1 cellular context compared by ENCODE assay signal in the genomic region with DNA sequence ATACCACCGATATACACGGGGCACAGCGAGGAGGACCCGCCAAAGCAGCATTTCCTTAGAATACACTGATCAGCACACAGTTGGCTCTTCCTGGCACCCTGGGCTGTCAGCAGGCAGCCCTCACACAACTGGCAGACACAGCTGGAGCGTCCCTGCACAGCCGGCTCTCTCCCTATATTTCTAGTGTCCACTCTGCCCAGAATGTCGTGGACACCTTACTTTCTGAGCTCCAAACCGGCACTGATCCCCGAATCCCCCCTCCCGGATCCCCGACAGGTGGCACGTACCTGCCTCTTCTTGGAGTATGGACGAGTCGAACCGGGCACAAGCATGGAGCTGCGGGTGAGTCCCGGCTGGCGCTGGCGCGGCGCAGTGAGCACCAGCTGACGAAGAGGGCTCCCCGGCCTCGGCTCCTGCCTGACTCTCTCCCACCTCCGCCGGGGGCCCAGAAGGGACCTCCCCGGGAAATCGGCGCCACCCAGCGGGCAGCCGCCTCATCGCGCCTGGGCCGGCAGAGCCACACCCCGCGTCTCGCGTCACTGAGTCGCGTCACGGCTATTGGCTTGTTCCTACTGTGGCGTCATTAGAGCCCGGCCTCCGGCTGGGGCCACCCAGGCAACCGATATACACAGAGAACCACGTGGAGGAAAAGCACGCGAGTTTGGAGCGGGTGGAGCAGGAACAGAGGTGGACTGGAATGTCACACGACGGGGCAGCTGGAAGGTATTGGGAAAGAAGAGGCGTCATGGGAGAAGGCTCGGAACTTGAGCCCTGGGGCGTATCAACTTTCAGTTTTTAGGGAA.
TF ChIP-seq lines count a peak whose summit lies in the region.

A gene with protein sequence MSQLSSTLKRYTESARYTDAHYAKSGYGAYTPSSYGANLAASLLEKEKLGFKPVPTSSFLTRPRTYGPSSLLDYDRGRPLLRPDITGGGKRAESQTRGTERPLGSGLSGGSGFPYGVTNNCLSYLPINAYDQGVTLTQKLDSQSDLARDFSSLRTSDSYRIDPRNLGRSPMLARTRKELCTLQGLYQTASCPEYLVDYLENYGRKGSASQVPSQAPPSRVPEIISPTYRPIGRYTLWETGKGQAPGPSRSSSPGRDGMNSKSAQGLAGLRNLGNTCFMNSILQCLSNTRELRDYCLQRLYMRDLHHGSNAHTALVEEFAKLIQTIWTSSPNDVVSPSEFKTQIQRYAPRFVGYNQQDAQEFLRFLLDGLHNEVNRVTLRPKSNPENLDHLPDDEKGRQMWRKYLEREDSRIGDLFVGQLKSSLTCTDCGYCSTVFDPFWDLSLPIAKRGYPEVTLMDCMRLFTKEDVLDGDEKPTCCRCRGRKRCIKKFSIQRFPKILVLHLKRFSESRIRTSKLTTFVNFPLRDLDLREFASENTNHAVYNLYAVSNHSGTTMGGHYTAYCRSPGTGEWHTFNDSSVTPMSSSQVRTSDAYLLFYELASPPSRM (minus strand): TSS at position 505 of the 803 bp plus-strand sequence. CDS start 8,210 bp downstream, outside the sequence.

TF ChIP-seq in liver, 16 proteins besides CTCF, POLR2A, EP300 and RAD21 (continued from another document):
- TF ChIP-seq, protein P1, sequence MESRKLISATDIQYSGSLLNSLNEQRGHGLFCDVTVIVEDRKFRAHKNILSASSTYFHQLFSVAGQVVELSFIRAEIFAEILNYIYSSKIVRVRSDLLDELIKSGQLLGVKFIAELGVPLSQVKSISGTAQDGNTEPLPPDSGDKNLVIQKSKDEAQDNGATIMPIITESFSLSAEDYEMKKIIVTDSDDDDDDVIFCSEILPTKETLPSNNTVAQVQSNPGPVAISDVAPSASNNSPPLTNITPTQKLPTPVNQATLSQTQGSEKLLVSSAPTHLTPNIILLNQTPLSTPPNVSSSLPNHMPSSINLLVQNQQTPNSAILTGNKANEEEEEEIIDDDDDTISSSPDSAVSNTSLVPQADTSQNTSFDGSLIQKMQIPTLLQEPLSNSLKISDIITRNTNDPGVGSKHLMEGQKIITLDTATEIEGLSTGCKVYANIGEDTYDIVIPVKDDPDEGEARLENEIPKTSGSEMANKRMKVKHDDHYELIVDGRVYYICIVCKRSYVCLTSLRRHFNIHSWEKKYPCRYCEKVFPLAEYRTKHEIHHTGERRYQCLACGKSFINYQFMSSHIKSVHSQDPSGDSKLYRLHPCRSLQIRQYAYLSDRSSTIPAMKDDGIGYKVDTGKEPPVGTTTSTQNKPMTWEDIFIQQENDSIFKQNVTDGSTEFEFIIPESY (IDR thresholded peaks at IDR 0.05), result no peak
- TF ChIP-seq, protein P2, sequence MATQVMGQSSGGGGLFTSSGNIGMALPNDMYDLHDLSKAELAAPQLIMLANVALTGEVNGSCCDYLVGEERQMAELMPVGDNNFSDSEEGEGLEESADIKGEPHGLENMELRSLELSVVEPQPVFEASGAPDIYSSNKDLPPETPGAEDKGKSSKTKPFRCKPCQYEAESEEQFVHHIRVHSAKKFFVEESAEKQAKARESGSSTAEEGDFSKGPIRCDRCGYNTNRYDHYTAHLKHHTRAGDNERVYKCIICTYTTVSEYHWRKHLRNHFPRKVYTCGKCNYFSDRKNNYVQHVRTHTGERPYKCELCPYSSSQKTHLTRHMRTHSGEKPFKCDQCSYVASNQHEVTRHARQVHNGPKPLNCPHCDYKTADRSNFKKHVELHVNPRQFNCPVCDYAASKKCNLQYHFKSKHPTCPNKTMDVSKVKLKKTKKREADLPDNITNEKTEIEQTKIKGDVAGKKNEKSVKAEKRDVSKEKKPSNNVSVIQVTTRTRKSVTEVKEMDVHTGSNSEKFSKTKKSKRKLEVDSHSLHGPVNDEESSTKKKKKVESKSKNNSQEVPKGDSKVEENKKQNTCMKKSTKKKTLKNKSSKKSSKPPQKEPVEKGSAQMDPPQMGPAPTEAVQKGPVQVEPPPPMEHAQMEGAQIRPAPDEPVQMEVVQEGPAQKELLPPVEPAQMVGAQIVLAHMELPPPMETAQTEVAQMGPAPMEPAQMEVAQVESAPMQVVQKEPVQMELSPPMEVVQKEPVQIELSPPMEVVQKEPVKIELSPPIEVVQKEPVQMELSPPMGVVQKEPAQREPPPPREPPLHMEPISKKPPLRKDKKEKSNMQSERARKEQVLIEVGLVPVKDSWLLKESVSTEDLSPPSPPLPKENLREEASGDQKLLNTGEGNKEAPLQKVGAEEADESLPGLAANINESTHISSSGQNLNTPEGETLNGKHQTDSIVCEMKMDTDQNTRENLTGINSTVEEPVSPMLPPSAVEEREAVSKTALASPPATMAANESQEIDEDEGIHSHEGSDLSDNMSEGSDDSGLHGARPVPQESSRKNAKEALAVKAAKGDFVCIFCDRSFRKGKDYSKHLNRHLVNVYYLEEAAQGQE (IDR thresholded peaks at IDR 0.05), result peak; percentile 37
- peak; percentile 9 to 59 for TF ChIP-seq RXRA (IDR thresholded peaks at IDR 0.05)
- TF ChIP-seq, protein P3, sequence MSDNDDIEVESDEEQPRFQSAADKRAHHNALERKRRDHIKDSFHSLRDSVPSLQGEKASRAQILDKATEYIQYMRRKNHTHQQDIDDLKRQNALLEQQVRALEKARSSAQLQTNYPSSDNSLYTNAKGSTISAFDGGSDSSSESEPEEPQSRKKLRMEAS (IDR thresholded peaks at IDR 0.05), result peak; percentile 98
TF ChIP-seq in liver: peak in this region for 8.
